Comparison of ENCODE assay signal across 14 cellular contexts in genomic region chr7:22572937-22573336, GRCh38.
DNase-seq lines count a peak whose midpoint lies in the region; ATAC-seq and TF ChIP-seq lines count a peak whose summit lies in the region.
"Had no signal": no experiment of that assay in that cellular context is flagged by ENCODE, and none has a peak within 500 bp of the region (broad histone marks: within the 10 kb centered on the region; RNA-seq: fewer than 3 reads in every experiment).

No MANE protein-coding gene starts in this region.

- TF ChIP-seq CTCF in PC-3 (conservative IDR thresholded peaks at IDR 0.05; ENCODE audit: low read depth, low read length) (no peak), epithelial cell of esophagus (IDR thresholded peaks at IDR 0.05; ENCODE audit: insufficient read depth, low read depth, low read length, missing control alignments) (no peak), osteoblast (IDR thresholded peaks at IDR 0.05; ENCODE audit: extremely low read depth, low read depth, low read length) (no peak)

- H2AFZ ChIP-seq in PC-3 (ENCODE audit: low read length), result no peak overlapping the region
- no peak overlapping the region for H2AFZ ChIP-seq in osteoblast (ENCODE audit: low read length)

- CTCF ChIA-PET in PC-3 (lab: Charles Lee), result interaction anchor here (0.6 to 1.1 kb wide), 6 partner anchors 10 to 486 kb away, joined by 3 to 4 read pairs (median 3); partner anchors contain the start of gene IL6

- H4K20me1 ChIP-seq in PC-3 (ENCODE audit: low read length) (no peaks in the 10 kb centered on the region), osteoblast (ENCODE audit: insufficient read depth, low read length) (no peaks in the 10 kb centered on the region)

- H3K79me2 ChIP-seq in PC-3 (ENCODE audit: low read length), result no peaks in the 10 kb centered on the region
- peaks cover 10% of the 10 kb centered on the region for H3K79me2 ChIP-seq in osteoblast (ENCODE audit: insufficient read depth, low read length)

- H3K9me3 ChIP-seq in PC-3 (ENCODE audit: low read length), result no peaks in the 10 kb centered on the region
- no peaks in the 10 kb centered on the region for H3K9me3 ChIP-seq in osteoblast (ENCODE audit: low read depth, low read length)

- H3K4me2 ChIP-seq in PC-3 (ENCODE audit: low read length) (peak overlapping the region; percentile 53; the same call in 1 of the 2 replicates), osteoblast (ENCODE audit: insufficient read depth, low read length) (no peak overlapping the region)

- DNase-seq in ELF-1 (ENCODE audit: low read depth, low spot score) (peak; percentile 82), PC-3 (peak; percentile 98), epithelial cell of esophagus (ENCODE audit: low read depth) (peak; percentile 98), osteoblast (ENCODE audit: insufficient read length, low spot score, missing footprints) (no peak), GF-D8 (lab: John Stamatoyannopoulos, UW) (no peak)
- no peak for DNase-seq in stimulated activated CD8-positive, alpha-beta memory T cell treated with anti-CD3 and anti-CD28 coated beads, Interleukin-4, amount 100 ng/mL, for 48 hours
- DNase-seq: activated naive CD8-positive, alpha-beta T cell treated with anti-CD3 and anti-CD28 coated beads, Interleukin-2, amount 10 ng/mL, durations not matched to agents 7 days and 5 days; H9; NCI-H1105; occipital lobe; stimulated activated naive CD8-positive, alpha-beta T cell treated with anti-CD3 and anti-CD28 coated beads, Interleukin-15, amount 100 ng/mL, for 72 hours had no signal

- H3K36me3 ChIP-seq in PC-3 (ENCODE audit: low read depth, low read length) (no peaks in the 10 kb centered on the region), osteoblast (ENCODE audit: insufficient read depth, low read length) (peaks cover 5% of the 10 kb centered on the region)

- H3K9me2 ChIP-seq in PC-3 (replicated peaks; ENCODE audit: low read length), result no peaks in the 10 kb centered on the region

- intact Hi-C loops in PC-3 (cut with micrococcal nuclease), result no loop called here

- ATAC-seq in PC-3 (peak; percentile 55), HG03095 (IDR thresholded peaks at IDR 0.05; ENCODE audit: unreplicated experiment) (no peak), HG03135 (IDR thresholded peaks at IDR 0.05; ENCODE audit: unreplicated experiment) (no peak)
- ATAC-seq: stimulated activated naive CD8-positive, alpha-beta T cell treated with anti-CD3 and anti-CD28 coated beads, Interleukin-15, amount 100 ng/mL, for 72 hours had no signal

- POLR2A ChIA-PET in PC-3 (lab: Charles Lee; ENCODE audit: unreplicated experiment), result no interaction called here

- no TSS peak for BruUV-seq in PC-3 (replicated peaks; lab: Mats Ljungman, UMichigan)

- H3K27me3 ChIP-seq in PC-3 (ENCODE audit: low read length), result no peaks in the 10 kb centered on the region
- no peaks in the 10 kb centered on the region for H3K27me3 ChIP-seq in osteoblast (ENCODE audit: insufficient read depth, low read length)

- H3K9ac ChIP-seq in PC-3 (ENCODE audit: low read length), result peak overlapping the region; percentile 87

- H3K4me1 ChIP-seq in PC-3 (ENCODE audit: insufficient read depth, low read length) (peaks cover 56% of the 10 kb centered on the region), osteoblast (ENCODE audit: insufficient read depth, low read length) (peaks cover 48% of the 10 kb centered on the region)

- H3K27ac ChIP-seq in PC-3 (ENCODE audit: low read length) (peak overlapping the region; percentile 99), osteoblast (ENCODE audit: low read depth, low read length) (peak overlapping the region; percentile 100)

- H3K4me3 ChIP-seq in PC-3 (ENCODE audit: low read length) (no peak overlapping the region), epithelial cell of esophagus (ENCODE audit: low read length) (no peak overlapping the region), osteoblast (ENCODE audit: insufficient read depth, low read length) (no peak overlapping the region)
- H3K4me3 ChIP-seq: coronary artery had no signal

- H3F3A ChIP-seq in PC-3 (ENCODE audit: low read length, unreplicated experiment), result peaks cover 7% of the 10 kb centered on the region

Comparison
In these comparisons a context has a peak if more than half of its experiments do, and no peak if none do; other contexts are left out.
1. DNase-seq: peak in ELF-1 (single experiment), PC-3 (single experiment) and epithelial cell of esophagus (single experiment); none in osteoblast (single experiment), GF-D8 (single experiment) and stimulated activated CD8-positive, alpha-beta memory T cell treated with anti-CD3 and anti-CD28 coated beads, Interleukin-4, amount 100 ng/mL, for 48 hours (single experiment).